Comparison of ENCODE assay signal across 23 cellular contexts in genomic region chr5:131229623-131230022, GRCh38.
"Had no signal": no experiment of that assay in that cellular context is flagged by ENCODE, and none has a peak within 500 bp of the region (broad histone marks: within the 10 kb centered on the region; RNA-seq: fewer than 3 reads in every experiment).

No MANE protein-coding gene starts in this region.

- H3K27me3 ChIP-seq: gastroesophageal sphincter, heart right ventricle, right lobe of liver, upper lobe of left lung had no signal

- H3K27ac ChIP-seq: epithelial cell of prostate, gastroesophageal sphincter, heart right ventricle, right lobe of liver, skin epidermis, thoracic aorta, upper lobe of left lung had no signal

- H3K4me1 ChIP-seq: right lobe of liver, upper lobe of left lung had no signal

- ATAC-seq: activated CD8-positive, alpha-beta T cell treated with anti-CD3 and anti-CD28 coated beads, Interleukin-2, amount 10 ng/mL, durations not matched to agents 7 days and 5 days; activated naive CD8-positive, alpha-beta T cell treated with anti-CD3 and anti-CD28 coated beads, Interleukin-2, amount 50 U/mL, for 24 hours; gastroesophageal sphincter; heart right ventricle; left colon; right lobe of liver had no signal

- H3K4me3 ChIP-seq: gastroesophageal sphincter, heart right ventricle, right lobe of liver, skin epidermis, thoracic aorta, upper lobe of left lung had no signal

- H3K9me3 ChIP-seq: gastroesophageal sphincter, heart right ventricle, right lobe of liver, thoracic aorta, upper lobe of left lung had no signal

- H3K4me3 Mint-ChIP-seq: activated CD8-positive, alpha-beta T cell treated with anti-CD3 and anti-CD28 coated beads, Interleukin-2, amount 10 ng/mL, durations not matched to agents 7 days and 5 days; activated naive CD8-positive, alpha-beta T cell treated with anti-CD3 and anti-CD28 coated beads, Interleukin-2, amount 50 U/mL, for 24 hours; activated T-helper 1 cell treated with anti-CD3 and anti-CD28 coated beads, Interleukin-12 subunit alpha, Interleukin-12 subunit beta, Interleukin-2, Interleukin-4 antibody, amounts not matched to agents 30 ng/mL and 10 ng/mL and 1 ng/mL, durations not matched to agents 14 hours and 24 hours and 36 hours; brain; nephron progenitor cell; T-helper 2 cell treated with Interferon-gamma antibody and Interleukin-4, amounts not matched to agents 5 μg/mL and 100 μg/mL, for 36 hours had no signal

- DNase-seq: activated CD4-positive, alpha-beta T cell treated with anti-CD3 and anti-CD28 coated beads for 1 hour; activated CD4-positive, alpha-beta T cell treated with anti-CD3 and anti-CD28 coated beads, Interleukin-2, amount 50 U/mL, for 1 hour; activated CD8-positive, alpha-beta T cell treated with anti-CD3 and anti-CD28 coated beads, Interleukin-2, amount 10 ng/mL, durations not matched to agents 7 days and 5 days; activated gamma-delta T cell; activated naive CD4-positive, alpha-beta T cell treated with anti-CD3 and anti-CD28 coated beads, Interleukin-2, amount 50 U/mL, for 16 hours; activated naive CD8-positive, alpha-beta T cell treated with anti-CD3 and anti-CD28 coated beads, Interleukin-2, amount 50 U/mL, for 24 hours; heart right ventricle; islet precursor cell; left colon; mesenchymal stem cell; nephron progenitor cell; occipital lobe; right lobe of liver; stimulated activated CD4-positive, alpha-beta T cell treated with anti-CD3 and anti-CD28 coated beads, Interleukin-2, amount 100 ng/mL, for 24 hours; stimulated activated naive CD4-positive, alpha-beta T cell; upper lobe of left lung had no signal

- H3K36me3 Mint-ChIP-seq: brain had no signal

- H3K36me3 ChIP-seq: gastroesophageal sphincter, heart right ventricle, right lobe of liver, thoracic aorta, upper lobe of left lung had no signal

- H3K27me3 Mint-ChIP-seq: activated naive CD8-positive, alpha-beta T cell treated with anti-CD3 and anti-CD28 coated beads, Interleukin-2, amount 50 U/mL, for 24 hours; brain had no signal

- H3K4me1 Mint-ChIP-seq: nephron progenitor cell had no signal

- H3K27ac Mint-ChIP-seq: activated CD8-positive, alpha-beta T cell treated with anti-CD3 and anti-CD28 coated beads, Interleukin-2, amount 10 ng/mL, durations not matched to agents 7 days and 5 days; activated naive CD8-positive, alpha-beta T cell treated with anti-CD3 and anti-CD28 coated beads, Interleukin-2, amount 50 U/mL, for 24 hours; activated T-helper 1 cell treated with anti-CD3 and anti-CD28 coated beads, Interleukin-12 subunit alpha, Interleukin-12 subunit beta, Interleukin-2, Interleukin-4 antibody, amounts not matched to agents 30 ng/mL and 10 ng/mL and 1 ng/mL, durations not matched to agents 14 hours and 24 hours and 36 hours; nephron progenitor cell; T-helper 2 cell treated with Interferon-gamma antibody and Interleukin-4, amounts not matched to agents 5 μg/mL and 100 μg/mL, for 36 hours had no signal

- H3K9me3 Mint-ChIP-seq: activated naive CD8-positive, alpha-beta T cell treated with anti-CD3 and anti-CD28 coated beads, Interleukin-2, amount 50 U/mL, for 24 hours; activated T-helper 1 cell treated with anti-CD3 and anti-CD28 coated beads, Interleukin-12 subunit alpha, Interleukin-12 subunit beta, Interleukin-2, Interleukin-4 antibody, amounts not matched to agents 30 ng/mL and 10 ng/mL and 1 ng/mL, durations not matched to agents 14 hours and 24 hours and 36 hours; brain; nephron progenitor cell; T-helper 2 cell treated with Interferon-gamma antibody and Interleukin-4, amounts not matched to agents 5 μg/mL and 100 μg/mL, for 36 hours had no signal
